Comparison of ENCODE assay signal across 21 cellular contexts in the genomic region with DNA sequence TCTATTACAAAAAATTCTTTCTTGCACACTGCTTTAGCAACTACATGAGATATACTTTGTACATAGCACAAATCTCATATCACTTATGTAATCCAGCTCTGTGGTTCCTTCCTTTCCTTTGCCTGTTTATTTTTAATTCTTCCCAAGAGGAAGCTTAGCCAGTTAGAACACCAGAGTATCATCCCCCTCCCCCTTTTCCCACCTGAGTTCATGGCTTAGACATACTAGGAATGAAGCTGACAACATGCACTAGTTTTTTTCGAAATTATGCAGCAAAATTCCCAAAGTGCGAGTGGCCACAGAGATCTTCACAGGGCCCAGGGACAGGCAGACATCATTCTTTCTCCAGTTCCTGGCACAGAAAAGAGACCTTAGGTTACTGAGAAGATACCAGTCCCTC. TPM values are rescaled to one million over a fixed set of nuclear protein-coding genes. Genes with fewer than 3 reads are reported as not detected.
DNase-seq lines count a peak whose midpoint lies in the region; ATAC-seq and TF ChIP-seq lines count a peak whose summit lies in the region.
"Had no signal": no experiment of that assay in that cellular context is flagged by ENCODE, and none has a peak within 500 bp of the region (broad histone marks: within the 10 kb centered on the region; RNA-seq: fewer than 3 reads in every experiment).

No MANE protein-coding gene starts in this region.

- no peak overlapping the region for H2AFZ ChIP-seq in smooth muscle cell (ENCODE audit: low read depth)

- H3K79me2 ChIP-seq in smooth muscle cell (ENCODE audit: low read depth), result no peaks in the 10 kb centered on the region

- no peaks in the 10 kb centered on the region for H4K20me1 ChIP-seq in smooth muscle cell (ENCODE audit: low read depth)
- H4K20me1 ChIP-seq: BLaER1 had no signal

- H3K9ac ChIP-seq in smooth muscle cell (ENCODE audit: low read depth), result no peak overlapping the region
- H3K9ac ChIP-seq: BLaER1 had no signal

- H3K9me3 ChIP-seq in smooth muscle cell (replicated peaks; ENCODE audit: low read depth), result no peaks in the 10 kb centered on the region
- H3K9me3 ChIP-seq: psoas muscle, thyroid gland had no signal

- H3K36me3 Mint-ChIP-seq in immature natural killer cell, result no peaks in the 10 kb centered on the region
- H3K36me3 Mint-ChIP-seq: naive thymus-derived CD4-positive, alpha-beta T cell had no signal

- H3K4me1 ChIP-seq in smooth muscle cell (ENCODE audit: low read depth), result no peaks in the 10 kb centered on the region
- H3K4me1 ChIP-seq: BLaER1 had no signal

- H3K27me3 Mint-ChIP-seq in immature natural killer cell (ENCODE audit: low read depth in 3 of 3), result peaks cover 3 to 4% (median 4%) of the 10 kb centered on the region in 3 donors

- peak; percentile 52 for DNase-seq in ELR (ENCODE audit: low read depth)
- DNase-seq in hepatic stellate cell (ENCODE audit: low spot score), result peak; percentile 32
- no peak for DNase-seq in smooth muscle cell (lab: John Stamatoyannopoulos, UW; ENCODE audit: unreplicated experiment)
- no peak for DNase-seq in NK-92 treated with Interleukin-12 subunit alpha and Interleukin-12 subunit beta, amount 100 ng/mL, for 24 hours (lab: John Stamatoyannopoulos, UW)
- no peak for DNase-seq in GDM1 (lab: John Stamatoyannopoulos, UW)
- DNase-seq in immature natural killer cell, result no peak
- no peak for DNase-seq in NCI-H1930 (lab: John Stamatoyannopoulos, UW)
- DNase-seq: activated CD4-positive, alpha-beta T cell treated with anti-CD3 and anti-CD28 coated beads, Interleukin-2, amount 10 ng/mL, durations not matched to agents 24 days and 14 days; activated naive CD4-positive, alpha-beta T cell treated with anti-CD3 and anti-CD28 coated beads, Interleukin-2, amount 50 U/mL, for 16 hours; H7; head of caudate nucleus; naive thymus-derived CD4-positive, alpha-beta T cell; NCI-H748 treated with DMSO at 0.1 percent for 48 hours; psoas muscle; RPMI8226; stimulated activated CD4-positive, alpha-beta T cell treated with anti-CD3 and anti-CD28 coated beads, Interleukin-1b, Interleukin-23, amount 100 ng/mL, for 48 hours; thyroid gland had no signal

- H3K4me1 Mint-ChIP-seq in immature natural killer cell, result no peaks in the 10 kb centered on the region
- H3K4me1 Mint-ChIP-seq: central memory CD8-positive, alpha-beta T cell; naive thymus-derived CD4-positive, alpha-beta T cell had no signal

- H3F3A ChIP-seq in smooth muscle cell (ENCODE audit: low read depth), result no peaks in the 10 kb centered on the region

- H3K4me3 ChIP-seq in smooth muscle cell, result no peak overlapping the region
- H3K4me3 ChIP-seq: BLaER1, psoas muscle, thyroid gland had no signal

- no peak overlapping the region for H3K27ac Mint-ChIP-seq in immature natural killer cell
- H3K27ac Mint-ChIP-seq: activated CD4-positive, alpha-beta T cell treated with anti-CD3 and anti-CD28 coated beads, Interleukin-2, amount 10 ng/mL, durations not matched to agents 24 days and 14 days; naive thymus-derived CD4-positive, alpha-beta T cell had no signal

- peak overlapping the region; percentile 49 for H3K27ac ChIP-seq in smooth muscle cell (ENCODE audit: low read depth)
- H3K27ac ChIP-seq: BLaER1, psoas muscle had no signal

- H3K27me3 ChIP-seq in smooth muscle cell (ENCODE audit: low read depth), result no peaks in the 10 kb centered on the region
- H3K27me3 ChIP-seq: BLaER1, thyroid gland had no signal

- peak; percentile 6 for ATAC-seq in SK-N-SH treated with all-trans-retinoic acid at 6 μM for 48 hours
- ATAC-seq: left lobe of liver; naive thymus-derived CD4-positive, alpha-beta T cell; psoas muscle had no signal

- H3K4me3 Mint-ChIP-seq in immature natural killer cell, result no peak overlapping the region
- H3K4me3 Mint-ChIP-seq: activated CD4-positive, alpha-beta T cell treated with anti-CD3 and anti-CD28 coated beads, Interleukin-2, amount 10 ng/mL, durations not matched to agents 24 days and 14 days; central memory CD8-positive, alpha-beta T cell; naive thymus-derived CD4-positive, alpha-beta T cell had no signal

- TF ChIP-seq CTCF in smooth muscle cell (IDR thresholded peaks at IDR 0.05; ENCODE audit: borderline replicate concordance, insufficient read depth, poor library complexity, severe bottlenecking), result no peak

- H3K9me3 Mint-ChIP-seq in immature natural killer cell, result peaks cover 0 to 2% (median 0%) of the 10 kb centered on the region in 6 donors
- H3K9me3 Mint-ChIP-seq: activated CD4-positive, alpha-beta T cell treated with anti-CD3 and anti-CD28 coated beads, Interleukin-2, amount 10 ng/mL, durations not matched to agents 24 days and 14 days; central memory CD8-positive, alpha-beta T cell had no signal

- H3K4me2 ChIP-seq in smooth muscle cell, result no peak overlapping the region
- H3K4me2 ChIP-seq: BLaER1 had no signal

- no peaks in the 10 kb centered on the region for H3K36me3 ChIP-seq in smooth muscle cell (ENCODE audit: low read depth)
- H3K36me3 ChIP-seq: BLaER1 had no signal

- WGBS in smooth muscle cell (ENCODE audit: low lambda C conversion rate), result 78% methylated on average over 2 of the region's 2 CpGs

TF ChIP-seq in SK-N-SH treated with all-trans-retinoic acid at 6 μM for 48 hours, 23 proteins besides CTCF, POLR2A, EP300 and RAD21:
- no peak for TF ChIP-seq ZFP30 (CRISPR knock-in tag; IDR thresholded peaks at IDR 0.05)
- TF ChIP-seq RARB (CRISPR knock-in tag; IDR thresholded peaks at IDR 0.05), result no peak

RNA-seq across cellular contexts. Expression of gene CAV1, which starts 17.8 kb away (rescaled TPM):
- total RNA-seq in smooth muscle cell, result 63.4 and 84.7 TPM in 2 replicates
- 55.8 and 71.9 TPM in 2 replicates for polyA plus RNA-seq in smooth muscle cell
- polyA plus RNA-seq in immature natural killer cell, result 1 to 10 TPM in 1 of 3 donors, under 1 TPM in 1, not detected in 1; 0.53 to 2.2 TPM
- polyA plus RNA-seq: naive thymus-derived CD4-positive, alpha-beta T cell had no signal

RNA-seq across cellular contexts. Expression of gene CAV2, which starts 43.1 kb away (rescaled TPM):
- 68.0 and 77.9 TPM in 2 replicates for total RNA-seq in smooth muscle cell
- polyA plus RNA-seq in smooth muscle cell (38.8 and 55.5 TPM in 2 replicates), immature natural killer cell (not detected)
- total RNA-seq: activated CD4-positive, alpha-beta T cell treated with anti-CD3 and anti-CD28 coated beads, Interleukin-2, amount 10 ng/mL, durations not matched to agents 24 days and 14 days had no signal
- polyA plus RNA-seq: naive thymus-derived CD4-positive, alpha-beta T cell had no signal

Comparison
In these comparisons a context has a peak if more than half of its experiments do, and no peak if none do; other contexts are left out.
1. DNase-seq: peak in ELR (single experiment) and hepatic stellate cell (single experiment); none in smooth muscle cell (single experiment), NK-92 treated with Interleukin-12 subunit alpha and Interleukin-12 subunit beta, amount 100 ng/mL, for 24 hours (single experiment), GDM1 (single experiment), immature natural killer cell (0 of 3) and NCI-H1930 (0 of 2).
2. RNA of gene CAV1, which starts 17.8 kb away (polyA plus RNA-seq): 55.8 to 71.9 TPM in smooth muscle cell; 0.53 to 2.2 TPM in immature natural killer cell; every median in the first group is over 10 times any median in the second.
3. RNA of gene CAV2, which starts 43.1 kb away (polyA plus RNA-seq): 38.8 to 55.5 TPM in smooth muscle cell; not detected in immature natural killer cell; every median in the first group is over 10 times any median in the second.